16 cellular contexts compared by ENCODE assay signal in genomic region chr10:110784198-110784597, GRCh38.
DNase-seq lines count a peak whose midpoint lies in the region; ATAC-seq and TF ChIP-seq lines count a peak whose summit lies in the region.
"Had no signal": no experiment of that assay in that cellular context is flagged by ENCODE, and none has a peak within 500 bp of the region (broad histone marks: within the 10 kb centered on the region; RNA-seq: fewer than 3 reads in every experiment).

No MANE protein-coding gene starts in this region.

- no peak overlapping the region for H3K4me3 Mint-ChIP-seq in CD4-positive, alpha-beta T cell
- H3K4me3 Mint-ChIP-seq: natural killer cell treated with Interleukin-12 subunit alpha and Interleukin-12 subunit beta and Interleukin-15 and Interleukin-18, amount 100 ng/mL, for 72 hours had no signal

- H3K18ac ChIP-seq in trophoblast cell (ENCODE audit: low read length) = no peak overlapping the region

- no peak overlapping the region for H3K4me2 ChIP-seq in trophoblast cell (ENCODE audit: low read length)
- H3K4me2 ChIP-seq: BLaER1 had no signal

- no peak for DNase-seq in CD4-positive, alpha-beta T cell
- DNase-seq in LHCN-M2 (ENCODE audit: low read depth) (peak; percentile 35), dermis blood vessel endothelial cell (peak; percentile 25), trophoblast cell (no peak), EL (no peak)
- DNase-seq: amygdala, colonic mucosa, DMS53, erythroblast, NCI-H1436 treated with DMSO at 0.1 percent for 48 hours, SJCRH30, uterus had no signal

- H3K9me3 Mint-ChIP-seq in CD4-positive, alpha-beta T cell = no peaks in the 10 kb centered on the region
- H3K9me3 Mint-ChIP-seq: natural killer cell treated with Interleukin-12 subunit alpha and Interleukin-12 subunit beta and Interleukin-15 and Interleukin-18, amount 100 ng/mL, for 72 hours had no signal

- H2AFZ ChIP-seq in trophoblast cell (ENCODE audit: insufficient read depth, low read length, poor library complexity) = no peak overlapping the region

- H3K27ac Mint-ChIP-seq in CD4-positive, alpha-beta T cell = peak overlapping the region; percentile 75
- H3K27ac Mint-ChIP-seq: natural killer cell treated with Interleukin-12 subunit alpha and Interleukin-12 subunit beta and Interleukin-15 and Interleukin-18, amount 100 ng/mL, for 72 hours had no signal

- no peak overlapping the region for H2BK12ac ChIP-seq in trophoblast cell (ENCODE audit: low read length)

- no peak overlapping the region for H3K14ac ChIP-seq in trophoblast cell (ENCODE audit: low read length)

- no peak overlapping the region for H3K23ac ChIP-seq in trophoblast cell (ENCODE audit: low read length)

- no peak overlapping the region for H4K8ac ChIP-seq in trophoblast cell (ENCODE audit: low read depth, low read length)

- no peak overlapping the region for H4K12ac ChIP-seq in trophoblast cell (ENCODE audit: low read depth, low read length)

- H2AK5ac ChIP-seq in trophoblast cell (ENCODE audit: low read length) = no peak overlapping the region

- H4K91ac ChIP-seq in trophoblast cell (ENCODE audit: low read depth, low read length) = no peak overlapping the region

- H3K79me2 ChIP-seq in trophoblast cell (ENCODE audit: control insufficient read depth, insufficient read depth, low read length, poor library complexity) = peaks cover 1% of the 10 kb centered on the region

- peak overlapping the region; percentile 31 for H3K27ac ChIP-seq in CD4-positive, alpha-beta T cell (ENCODE audit: low read depth, low read length)
- H3K27ac ChIP-seq in rectal smooth muscle tissue (ENCODE audit: low read depth, low read length) (peak overlapping the region; percentile 70), trophoblast cell (ENCODE audit: low read depth, low read length) (no peak overlapping the region)
- H3K27ac ChIP-seq: BLaER1, colonic mucosa, SJCRH30 had no signal

- intact Hi-C loops in CD4-positive, alpha-beta T cell (cut with DNase I, micrococcal nuclease) = no loop called here

- H3K9ac ChIP-seq in rectal smooth muscle tissue (ENCODE audit: low read length) = no peak overlapping the region
- no peak overlapping the region for H3K9ac ChIP-seq in trophoblast cell (ENCODE audit: low read length)
- H3K9ac ChIP-seq: BLaER1 had no signal

- no peak overlapping the region for H2BK120ac ChIP-seq in trophoblast cell (ENCODE audit: insufficient read depth, low read length, poor library complexity)

- POLR2A ChIA-PET in CD4-positive, alpha-beta T cell (lab: Charles Lee) = interaction anchor here (1.1 to 1.5 kb wide), 3 partner anchors 35 to 88 kb away, joined by 3 to 4 read pairs (median 3); no protein-coding TSS in a partner anchor

- H3K36me3 Mint-ChIP-seq in CD4-positive, alpha-beta T cell (ENCODE audit: low read depth) = no peaks in the 10 kb centered on the region
- H3K36me3 Mint-ChIP-seq: natural killer cell treated with Interleukin-12 subunit alpha and Interleukin-12 subunit beta and Interleukin-15 and Interleukin-18, amount 100 ng/mL, for 72 hours had no signal

- no CpG with 5 or more reads among the region's 6 CpGs for WGBS in trophoblast cell (ENCODE audit: extremely low coverage, insufficient coverage, insufficient read length)

- H3K27me3 Mint-ChIP-seq in CD4-positive, alpha-beta T cell = no peaks in the 10 kb centered on the region

- H2BK5ac ChIP-seq in trophoblast cell (ENCODE audit: low read depth, low read length, poor library complexity) = no peak overlapping the region

- H3K9me3 ChIP-seq in CD4-positive, alpha-beta T cell (ENCODE audit: control insufficient read depth, low read length) = no peaks in the 10 kb centered on the region
- no peaks in the 10 kb centered on the region for H3K9me3 ChIP-seq in trophoblast cell (ENCODE audit: insufficient read depth, low read depth, low read length)
- H3K9me3 ChIP-seq: BLaER1, colonic mucosa, SJCRH30, uterus had no signal

- no peak overlapping the region for H3K4ac ChIP-seq in trophoblast cell (ENCODE audit: low read depth, low read length)

- no peaks in the 10 kb centered on the region for H3K36me3 ChIP-seq in rectal smooth muscle tissue (ENCODE audit: control insufficient read depth, insufficient read depth, low read length)
- no peaks in the 10 kb centered on the region for H3K36me3 ChIP-seq in trophoblast cell (ENCODE audit: control insufficient read depth in 1 of 2, insufficient read depth in 2 of 2, low read length in 2 of 2)
- H3K36me3 ChIP-seq: BLaER1, colonic mucosa, uterus had no signal

- peaks cover 13% of the 10 kb centered on the region for H3K79me1 ChIP-seq in trophoblast cell (ENCODE audit: low read length)

- no peak for TF ChIP-seq CTCF in CD4-positive, alpha-beta T cell (IDR thresholded peaks at IDR 0.05)

- H3K4me1 Mint-ChIP-seq in CD4-positive, alpha-beta T cell (ENCODE audit: low read depth) = peaks cover 59% of the 10 kb centered on the region

- CTCF ChIA-PET in CD4-positive, alpha-beta T cell (lab: Charles Lee) = no interaction called here

- H3K27me3 ChIP-seq in CD4-positive, alpha-beta T cell (ENCODE audit: control insufficient read depth, insufficient read depth, low read length) = no peaks in the 10 kb centered on the region
- H3K27me3 ChIP-seq in rectal smooth muscle tissue (ENCODE audit: control insufficient read depth, insufficient read depth, low read length) = no peaks in the 10 kb centered on the region
- H3K27me3 ChIP-seq in trophoblast cell (ENCODE audit: insufficient read depth, low read length) = no peaks in the 10 kb centered on the region
- H3K27me3 ChIP-seq: BLaER1, colonic mucosa, SJCRH30, uterus had no signal

- H3K4me3 ChIP-seq in rectal smooth muscle tissue (ENCODE audit: low read length) (no peak overlapping the region), trophoblast cell (ENCODE audit: low read depth, low read length) (no peak overlapping the region)
- H3K4me3 ChIP-seq: BLaER1, colonic mucosa, SJCRH30, uterus had no signal

- H3K4me1 ChIP-seq in rectal smooth muscle tissue (ENCODE audit: control insufficient read depth, insufficient read depth, low read length) (no peaks in the 10 kb centered on the region), trophoblast cell (ENCODE audit: control insufficient read depth in 1 of 2, insufficient read depth in 2 of 2, low read length in 2 of 2) (peaks cover 12 to 19% of the 10 kb centered on the region in 2 experiments)
- H3K4me1 ChIP-seq: BLaER1, colonic mucosa, SJCRH30, uterus had no signal

- no peak for ATAC-seq in CD4-positive, alpha-beta T cell (ENCODE audit: poor library complexity)
- no peak for ATAC-seq in GM18907 (IDR thresholded peaks at IDR 0.05; ENCODE audit: unreplicated experiment)
- ATAC-seq: natural killer cell treated with Interleukin-12 subunit alpha and Interleukin-12 subunit beta and Interleukin-15 and Interleukin-18, amount 100 ng/mL, for 72 hours had no signal

Comparison
In these comparisons a context has a peak if more than half of its experiments do, and no peak if none do; other contexts are left out.
1. DNase-seq: peak in LHCN-M2 (single experiment) and dermis blood vessel endothelial cell (single experiment); none in CD4-positive, alpha-beta T cell (0 of 10), trophoblast cell (0 of 2) and EL (single experiment).